In the genomic region with DNA sequence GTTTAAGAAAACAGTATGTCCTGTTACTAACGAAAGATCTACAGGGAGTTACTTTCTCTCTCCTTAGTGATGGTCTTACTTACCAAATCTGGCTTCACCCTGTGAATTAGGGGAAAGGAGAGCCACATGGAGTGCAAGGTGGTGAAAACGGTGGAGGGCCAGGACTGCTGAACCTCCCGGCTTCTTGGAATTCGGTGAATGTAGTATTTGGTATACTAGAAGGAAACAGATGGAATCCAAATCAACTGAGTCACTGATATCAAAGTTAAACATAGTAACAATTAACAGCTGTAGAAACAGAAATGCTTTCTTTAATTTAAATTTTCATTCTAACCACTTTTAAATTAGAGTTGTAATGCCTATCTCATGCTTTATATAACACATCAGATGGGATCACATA, we compare ENCODE assay signal across 23 cellular contexts.
"Had no signal": no experiment of that assay in that cellular context is flagged by ENCODE, and none has a peak within 500 bp of the region (broad histone marks: within the 10 kb centered on the region; RNA-seq: fewer than 3 reads in every experiment).

No MANE protein-coding gene starts in this region.

- H3K4me3 ChIP-seq: lung, prostate gland, right lobe of liver, spleen, tibial artery, upper lobe of left lung, vagina had no signal

- DNase-seq: erythroblast; foreskin fibroblast; left colon; left ventricle myocardium superior; mesenchymal stem cell; midbrain; naive B cell; nephron progenitor cell; right lobe of liver; spleen; stimulated activated CD4-positive, alpha-beta T cell treated with anti-CD3 and anti-CD28 coated beads, Interleukin-15, amount 100 ng/mL, for 24 hours; stimulated activated CD4-positive, alpha-beta T cell treated with anti-CD3 and anti-CD28 coated beads, Interleukin-1b, Interleukin-23, amount 100 ng/mL, for 48 hours; stimulated activated CD4-positive, alpha-beta T cell treated with anti-CD3 and anti-CD28 coated beads, Interleukin-4, amount 100 ng/mL, for 24 hours; tibial artery; upper lobe of left lung had no signal

- H3K4me3 Mint-ChIP-seq: dendritic cell treated with granulocyte-macrophage colony-stimulating factor and Interleukin-4, amounts not matched to agents 40 ng/mL and 50 ng/mL, for 4 days; naive B cell; nephron progenitor cell; stimulated activated memory B cell treated with anti-CD40 and anti-IgM and Interleukin-4, amounts not matched to agents 10 μg/mL and 1 μg/mL and 100 μg/mL, for 72 hours; stimulated activated naive CD8-positive, alpha-beta T cell treated with anti-CD3 and anti-CD28 coated beads, Interleukin-15, Interleukin-2, amounts not matched to agents 100 ng/mL and 50 ng/mL, for 24 hours had no signal

- H3K4me1 Mint-ChIP-seq: naive B cell; stimulated activated memory B cell treated with anti-CD40 and anti-IgM and Interleukin-4, amounts not matched to agents 10 μg/mL and 1 μg/mL and 100 μg/mL, for 72 hours had no signal

- H2AFZ ChIP-seq: parathyroid adenoma had no signal

- ATAC-seq: left colon; left ventricle myocardium superior; right lobe of liver; stimulated activated memory B cell treated with anti-CD40 and anti-IgM and Interleukin-4, amounts not matched to agents 10 μg/mL and 1 μg/mL and 100 μg/mL, for 72 hours had no signal

- H3K79me2 ChIP-seq: parathyroid adenoma had no signal

- H3K9ac ChIP-seq: parathyroid adenoma had no signal

- H3K36me3 ChIP-seq: prostate gland, upper lobe of left lung, vagina had no signal

- FAIRE-seq: colon had no signal

- H3K27me3 ChIP-seq: right lobe of liver, spleen, tibial artery, upper lobe of left lung, vagina had no signal

- H3K27ac ChIP-seq: parathyroid adenoma, prostate gland, right lobe of liver, spleen, tibial artery, upper lobe of left lung, vagina had no signal

- H3K4me1 ChIP-seq: parathyroid adenoma, prostate gland, right lobe of liver had no signal

- H3K27me3 Mint-ChIP-seq: dendritic cell treated with granulocyte-macrophage colony-stimulating factor and Interleukin-4, amounts not matched to agents 40 ng/mL and 50 ng/mL, for 4 days; naive B cell; stimulated activated memory B cell treated with anti-CD40 and anti-IgM and Interleukin-4, amounts not matched to agents 10 μg/mL and 1 μg/mL and 100 μg/mL, for 72 hours; stimulated activated naive CD8-positive, alpha-beta T cell treated with anti-CD3 and anti-CD28 coated beads, Interleukin-15, Interleukin-2, amounts not matched to agents 100 ng/mL and 50 ng/mL, for 24 hours had no signal

- H3K9me3 Mint-ChIP-seq: stimulated activated memory B cell treated with anti-CD40 and anti-IgM and Interleukin-4, amounts not matched to agents 10 μg/mL and 1 μg/mL and 100 μg/mL, for 72 hours; stimulated activated naive CD8-positive, alpha-beta T cell treated with anti-CD3 and anti-CD28 coated beads, Interleukin-15, Interleukin-2, amounts not matched to agents 100 ng/mL and 50 ng/mL, for 24 hours had no signal

- H3K9me3 ChIP-seq: prostate gland, right lobe of liver, vagina had no signal

- H3K27ac Mint-ChIP-seq: dendritic cell treated with granulocyte-macrophage colony-stimulating factor and Interleukin-4, amounts not matched to agents 40 ng/mL and 50 ng/mL, for 4 days; nephron progenitor cell; stimulated activated memory B cell treated with anti-CD40 and anti-IgM and Interleukin-4, amounts not matched to agents 10 μg/mL and 1 μg/mL and 100 μg/mL, for 72 hours; stimulated activated naive CD8-positive, alpha-beta T cell treated with anti-CD3 and anti-CD28 coated beads, Interleukin-15, Interleukin-2, amounts not matched to agents 100 ng/mL and 50 ng/mL, for 24 hours had no signal
